8 cellular contexts compared by ENCODE assay signal in genomic region chr10:95841711-95842498, GRCh38.
DNase-seq lines count a peak whose midpoint lies in the region; ATAC-seq and TF ChIP-seq lines count a peak whose summit lies in the region.

No MANE protein-coding gene starts in this region.

- WGBS in stomach, 5 donors: 30 to 32% (median 30%) methylated on average over 7 of the region's 7 CpGs

- no peak for TF ChIP-seq POLR2A in stomach (IDR thresholded peaks at IDR 0.05)

- no peak overlapping the region for H3K4me3 ChIP-seq in stomach

- no peaks in the 10 kb centered on the region for H3K9me3 ChIP-seq in stomach

- ATAC-seq in HG03575 (IDR thresholded peaks at IDR 0.05; ENCODE audit: extremely low read depth, insufficient number of reproducible peaks, low FRiP score, unreplicated experiment) (peak; percentile 35), left colon (peak; percentile 79), GM21381 (IDR thresholded peaks at IDR 0.05; ENCODE audit: unreplicated experiment) (no peak)

- peak overlapping the region in 3 of 5 donors; percentile 26 to 60 (median 54) for H3K27ac ChIP-seq in stomach

- H3K4me1 ChIP-seq in stomach: peaks cover 0 to 42% (median 19%) of the 10 kb centered on the region in 4 donors

- DNase-seq in AML-193 (lab: John Stamatoyannopoulos, UW) (peak; percentile 84 to 95), GM10266 (ENCODE audit: extremely low spot score) (peak; percentile 26), SHP77 treated with DMSO at 0.1 percent for 48 hours (lab: John Stamatoyannopoulos, UW) (peak; percentile 29), left colon (peak in 1 of 2 donors; percentile 64), stomach (peak; percentile 43)
- DNase-seq in central memory CD4-positive, alpha-beta T cell: peak; percentile 45

- peaks cover 0 to 35% (median 17%) of the 10 kb centered on the region in 4 donors for H3K36me3 ChIP-seq in stomach

- TF ChIP-seq CTCF in GM10266 (IDR thresholded peaks at IDR 0.05; ENCODE audit: control insufficient read depth, insufficient read depth, low read depth, missing control alignments): peak; percentile 60
- peak in 4 of 7 experiments; percentile 54 to 78 (median 68) for TF ChIP-seq CTCF in stomach (IDR thresholded peaks at IDR 0.05)

- TF ChIP-seq EP300 in stomach (IDR thresholded peaks at IDR 0.05): no peak

- no peaks in the 10 kb centered on the region for H3K27me3 ChIP-seq in stomach

- intact Hi-C loops in left colon (cut with DNase I, micrococcal nuclease) (loop anchor here in 1 of 2 donors (5.0 kb wide), 1 partner anchor 150 kb away; the partner anchor contains the start of gene TCTN3), stomach (cut with DNase I; ENCODE audit: low total_unique reads) (loop anchor here (5.0 kb wide), 1 partner anchor 150 kb away; the partner anchor contains the start of gene TCTN3)
